1 cellular context compared by ENCODE assay signal in genomic region chr1:225737179-225737578, GRCh38.
TF ChIP-seq lines count a peak whose summit lies in the region.

No MANE protein-coding gene starts in this region.

TF ChIP-seq in IMR-90, 13 proteins besides CTCF, POLR2A, EP300 and RAD21 (continued from another document):
- TF ChIP-seq USF2 (IDR thresholded peaks at IDR 0.05; ENCODE audit: low read depth, low read length) (no peak), CHD1 (IDR thresholded peaks at IDR 0.05; ENCODE audit: low read depth, low read length) (no peak), MAZ (IDR thresholded peaks at IDR 0.05; ENCODE audit: borderline replicate concordance, low read depth, low read length) (no peak), CEBPB (IDR thresholded peaks at IDR 0.05; ENCODE audit: low read depth, low read length) (no peak), MXI1 (IDR thresholded peaks at IDR 0.05; ENCODE audit: borderline replicate concordance, low read depth, low read length) (no peak), RFX5 (IDR thresholded peaks at IDR 0.05; ENCODE audit: low read depth, low read length) (no peak), ELK1 (IDR thresholded peaks at IDR 0.05; ENCODE audit: borderline replicate concordance, low read depth, low read length) (no peak), RCOR1 (IDR thresholded peaks at IDR 0.05; ENCODE audit: insufficient replicate concordance, low read length) (no peak)
